In genomic region chr10:36612436-36612835, GRCh38 we compare ENCODE assay signal across 27 cellular contexts.
"Had no signal": no experiment of that assay in that cellular context is flagged by ENCODE, and none has a peak within 500 bp of the region (broad histone marks: within the 10 kb centered on the region; RNA-seq: fewer than 3 reads in every experiment).

No MANE protein-coding gene starts in this region.

- H3K27ac Mint-ChIP-seq: activated CD4-positive, alpha-beta memory T cell treated with anti-CD3 and anti-CD28 coated beads, Interleukin-2, amount 10 ng/mL, durations not matched to agents 7 days and 5 days; activated CD4-positive, alpha-beta T cell treated with anti-CD3 and anti-CD28 coated beads, Interleukin-2, amount 10 ng/mL, durations not matched to agents 7 days and 5 days; activated naive CD4-positive, alpha-beta T cell treated with anti-CD3 and anti-CD28 coated beads, Interleukin-2, amount 50 U/mL, for 24 hours; activated naive CD8-positive, alpha-beta T cell treated with anti-CD3 and anti-CD28 coated beads, Interleukin-2, amount 50 U/mL, for 24 hours; activated T-helper 2 cell treated with anti-CD3 and anti-CD28 coated beads, Interferon-gamma antibody, Interleukin-2, Interleukin-4, amounts not matched to agents 10 μg/mL and 5 μg/mL and 100 μg/mL, durations not matched to agents 14 hours and 24 hours and 36 hours; mesothelial cell of epicardium; naive B cell; progenitor cell of endocrine pancreas; stimulated activated naive CD8-positive, alpha-beta T cell treated with anti-CD3 and anti-CD28 coated beads, Interleukin-15, Interleukin-2, amounts not matched to agents 100 ng/mL and 50 ng/mL, for 24 hours; type B pancreatic cell had no signal

- H3K27ac ChIP-seq: heart left ventricle, ovary, skin epidermis, uterus, WERI-Rb-1 had no signal

- H3K4me1 ChIP-seq: heart left ventricle, uterus had no signal

- H3K4me3 Mint-ChIP-seq: activated CD4-positive, alpha-beta memory T cell treated with anti-CD3 and anti-CD28 coated beads, Interleukin-2, amount 10 ng/mL, durations not matched to agents 7 days and 5 days; activated CD4-positive, alpha-beta T cell treated with anti-CD3 and anti-CD28 coated beads, Interleukin-2, amount 10 ng/mL, durations not matched to agents 7 days and 5 days; activated naive CD4-positive, alpha-beta T cell treated with anti-CD3 and anti-CD28 coated beads, Interleukin-2, amount 50 U/mL, for 24 hours; activated naive CD8-positive, alpha-beta T cell treated with anti-CD3 and anti-CD28 coated beads, Interleukin-2, amount 50 U/mL, for 24 hours; activated T-cell treated with anti-CD3 and anti-CD28 coated beads, Interleukin-2, amount 50 U/mL, for 4 hours; mesothelial cell of epicardium; nephron progenitor cell; stimulated activated naive CD8-positive, alpha-beta T cell treated with anti-CD3 and anti-CD28 coated beads, Interleukin-15, Interleukin-2, amounts not matched to agents 100 ng/mL and 50 ng/mL, for 24 hours; type B pancreatic cell had no signal

- H3K27me3 Mint-ChIP-seq: activated CD4-positive, alpha-beta memory T cell treated with anti-CD3 and anti-CD28 coated beads, Interleukin-2, amount 10 ng/mL, durations not matched to agents 7 days and 5 days; activated CD4-positive, alpha-beta T cell treated with anti-CD3 and anti-CD28 coated beads, Interleukin-2, amount 10 ng/mL, durations not matched to agents 7 days and 5 days; activated naive CD4-positive, alpha-beta T cell treated with anti-CD3 and anti-CD28 coated beads, Interleukin-2, amount 50 U/mL, for 24 hours; activated naive CD8-positive, alpha-beta T cell treated with anti-CD3 and anti-CD28 coated beads, Interleukin-2, amount 50 U/mL, for 24 hours; naive B cell; progenitor cell of endocrine pancreas; stimulated activated naive CD8-positive, alpha-beta T cell treated with anti-CD3 and anti-CD28 coated beads, Interleukin-15, Interleukin-2, amounts not matched to agents 100 ng/mL and 50 ng/mL, for 24 hours; type B pancreatic cell had no signal

- DNase-seq: activated CD4-positive, alpha-beta memory T cell treated with anti-CD3 and anti-CD28 coated beads, Interleukin-2, amount 10 ng/mL, durations not matched to agents 7 days and 5 days; activated CD4-positive, alpha-beta T cell treated with anti-CD3 and anti-CD28 coated beads, Interleukin-2, amount 10 ng/mL, durations not matched to agents 7 days and 5 days; activated CD4-positive, CD25-positive, alpha-beta regulatory T cell treated with anti-CD3 and anti-CD28 coated beads, Interleukin-2, amount 50 U/mL, for 72 hours; activated naive CD8-positive, alpha-beta T cell treated with anti-CD3 and anti-CD28 coated beads, Interleukin-2, amount 50 U/mL, for 24 hours; activated T-cell treated with anti-CD3 and anti-CD28 coated beads, Interleukin-2, amount 50 U/mL, for 4 hours; amygdala; caudate nucleus; cortex of kidney; foreskin fibroblast; heart left ventricle; hypothalamus; islet precursor cell; left ventricle myocardium superior; naive B cell; nephron progenitor cell; ovary; stimulated activated CD4-positive, alpha-beta T cell treated with anti-CD3 and anti-CD28 coated beads, Interleukin-12 subunit alpha, Interleukin-12 subunit beta, amount 100 ng/mL, for 4 hours; stimulated activated CD4-positive, alpha-beta T cell treated with anti-CD3 and anti-CD28 coated beads, Interleukin-4, amount 100 ng/mL, for 1 hour; uterus; WERI-Rb-1 had no signal

- H3K9me3 ChIP-seq: heart left ventricle, ovary, uterus had no signal

- H3K36me3 ChIP-seq: heart left ventricle, ovary, uterus, WERI-Rb-1 had no signal

- H3K27me3 ChIP-seq: heart left ventricle, ovary, uterus had no signal

- H3K4me3 ChIP-seq: heart left ventricle, ovary, skin epidermis, uterus had no signal

- H3K4me1 Mint-ChIP-seq: activated CD4-positive, alpha-beta memory T cell treated with anti-CD3 and anti-CD28 coated beads, Interleukin-2, amount 10 ng/mL, durations not matched to agents 7 days and 5 days; activated CD4-positive, alpha-beta T cell treated with anti-CD3 and anti-CD28 coated beads, Interleukin-2, amount 10 ng/mL, durations not matched to agents 7 days and 5 days; activated naive CD4-positive, alpha-beta T cell treated with anti-CD3 and anti-CD28 coated beads, Interleukin-2, amount 50 U/mL, for 24 hours; activated naive CD8-positive, alpha-beta T cell treated with anti-CD3 and anti-CD28 coated beads, Interleukin-2, amount 50 U/mL, for 24 hours; mesothelial cell of epicardium; naive B cell; nephron progenitor cell had no signal

- H3K36me3 Mint-ChIP-seq: activated naive CD4-positive, alpha-beta T cell treated with anti-CD3 and anti-CD28 coated beads, Interleukin-2, amount 50 U/mL, for 24 hours; mesothelial cell of epicardium; naive B cell; type B pancreatic cell had no signal

- H3K9me3 Mint-ChIP-seq: activated naive CD4-positive, alpha-beta T cell treated with anti-CD3 and anti-CD28 coated beads, Interleukin-2, amount 50 U/mL, for 24 hours; mesothelial cell of epicardium; naive B cell; nephron progenitor cell; type B pancreatic cell had no signal
